In the genomic region with DNA sequence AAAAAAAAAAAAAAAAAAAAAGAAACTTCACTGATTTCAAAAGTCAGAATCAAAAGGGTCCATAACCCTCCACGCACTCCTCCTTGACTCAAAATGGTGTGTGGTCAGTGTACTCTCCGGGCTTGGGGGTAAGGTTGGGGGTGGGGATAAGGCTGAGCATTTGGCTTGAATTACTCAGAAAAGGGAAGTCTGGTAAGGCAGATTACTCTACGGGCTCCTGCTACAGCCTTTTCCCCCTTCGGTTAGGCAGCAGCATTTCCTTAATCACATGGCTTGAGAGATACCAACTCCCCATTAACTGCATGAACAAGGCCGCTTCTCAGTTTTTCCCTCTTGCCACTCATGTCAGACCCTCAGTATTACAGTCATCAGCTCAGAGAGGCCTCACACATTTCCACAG, we compare ENCODE assay signal across 17 cellular contexts.
"Had no signal": no experiment of that assay in that cellular context is flagged by ENCODE, and none has a peak within 500 bp of the region (broad histone marks: within the 10 kb centered on the region; RNA-seq: fewer than 3 reads in every experiment).

No MANE protein-coding gene starts in this region.

- H3K9me3 ChIP-seq: left ventricle myocardium inferior, sigmoid colon, suprapubic skin had no signal

- ATAC-seq: activated CD8-positive, alpha-beta T cell treated with anti-CD3 and anti-CD28 coated beads for 36 hours; foreskin keratinocyte had no signal

- H3K4me3 Mint-ChIP-seq: activated CD8-positive, alpha-beta T cell treated with anti-CD3 and anti-CD28 coated beads for 36 hours; activated T-helper 1 cell treated with anti-CD3 and anti-CD28 coated beads, Interleukin-12 subunit alpha, Interleukin-12 subunit beta, Interleukin-2, Interleukin-4 antibody, amounts not matched to agents 30 ng/mL and 10 ng/mL and 1 ng/mL, durations not matched to agents 14 hours and 24 hours and 36 hours; nephron; type B pancreatic cell had no signal

- H3K4me1 ChIP-seq: foreskin keratinocyte, left ventricle myocardium inferior, sigmoid colon, suprapubic skin had no signal

- H3K9me3 Mint-ChIP-seq: activated CD8-positive, alpha-beta T cell treated with anti-CD3 and anti-CD28 coated beads for 36 hours; activated T-helper 1 cell treated with anti-CD3 and anti-CD28 coated beads, Interleukin-12 subunit alpha, Interleukin-12 subunit beta, Interleukin-2, Interleukin-4 antibody, amounts not matched to agents 30 ng/mL and 10 ng/mL and 1 ng/mL, durations not matched to agents 14 hours and 24 hours and 36 hours; type B pancreatic cell had no signal

- H3K4me3 ChIP-seq: left ventricle myocardium inferior, sigmoid colon, suprapubic skin had no signal

- DNase-seq: activated CD4-positive, alpha-beta T cell treated with anti-CD3 and anti-CD28 coated beads for 4 hours; activated CD8-positive, alpha-beta memory T cell treated with anti-CD3 and anti-CD28 coated beads, Interleukin-2, amount 50 U/mL, for 4 hours; activated CD8-positive, alpha-beta T cell treated with anti-CD3 and anti-CD28 coated beads for 36 hours; activated naive CD4-positive, alpha-beta T cell; foreskin keratinocyte; left ventricle myocardium inferior; mesenchymal stem cell; sigmoid colon; stimulated activated CD4-positive, alpha-beta T cell treated with anti-CD3 and anti-CD28 coated beads, Interleukin-12 subunit alpha, Interleukin-12 subunit beta, amount 100 ng/mL, for 4 hours; stimulated activated naive CD4-positive, alpha-beta T cell had no signal

- H3K4me1 Mint-ChIP-seq: nephron had no signal

- H3K27me3 ChIP-seq: foreskin keratinocyte, sigmoid colon, suprapubic skin had no signal

- H3K27ac ChIP-seq: foreskin keratinocyte, left ventricle myocardium inferior, sigmoid colon, suprapubic skin had no signal

- FAIRE-seq: astrocyte, colon, islet of Langerhans had no signal

- H3K27ac Mint-ChIP-seq: activated CD8-positive, alpha-beta T cell treated with anti-CD3 and anti-CD28 coated beads for 36 hours; activated T-helper 1 cell treated with anti-CD3 and anti-CD28 coated beads, Interleukin-12 subunit alpha, Interleukin-12 subunit beta, Interleukin-2, Interleukin-4 antibody, amounts not matched to agents 30 ng/mL and 10 ng/mL and 1 ng/mL, durations not matched to agents 14 hours and 24 hours and 36 hours; nephron; type B pancreatic cell had no signal

- H3K27me3 Mint-ChIP-seq: activated CD8-positive, alpha-beta T cell treated with anti-CD3 and anti-CD28 coated beads for 36 hours; type B pancreatic cell had no signal

- H3K36me3 ChIP-seq: left ventricle myocardium inferior, sigmoid colon, suprapubic skin had no signal

- H3K36me3 Mint-ChIP-seq: type B pancreatic cell had no signal
